Comparison of ENCODE assay signal across 27 cellular contexts in the genomic region with DNA sequence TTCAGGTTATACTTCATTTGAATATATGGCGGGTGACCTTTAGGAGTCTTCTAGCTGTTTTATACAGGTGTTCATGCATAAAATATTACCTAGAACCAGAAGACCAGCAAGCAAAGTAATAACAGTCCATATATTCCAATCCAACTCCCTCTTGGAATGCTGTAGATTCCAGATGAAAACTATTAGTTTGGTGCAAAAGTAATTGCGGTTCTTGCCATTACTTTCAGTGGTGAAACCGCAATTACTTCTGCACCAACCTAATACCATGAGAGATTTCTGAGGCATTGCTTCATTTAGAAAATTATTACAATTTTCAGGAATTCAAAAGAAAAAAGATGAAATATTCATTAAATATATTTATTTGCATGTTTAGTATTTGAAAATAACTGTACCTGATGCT.
"Had no signal": no experiment of that assay in that cellular context is flagged by ENCODE, and none has a peak within 500 bp of the region (broad histone marks: within the 10 kb centered on the region; RNA-seq: fewer than 3 reads in every experiment).

No MANE protein-coding gene starts in this region.

- FAIRE-seq: colon, endometrium, endothelial cell of umbilical vein, frontal cortex had no signal

- ATAC-seq: effector memory CD8-positive, alpha-beta T cell; esophagus mucosa; foreskin keratinocyte; gastrocnemius medialis; gastroesophageal sphincter; heart left ventricle; heart right ventricle had no signal

- H3K4me3 ChIP-seq: colonic mucosa, coronary artery, dorsolateral prefrontal cortex, esophagus muscularis mucosa, esophagus squamous epithelium, gastrocnemius medialis, gastroesophageal sphincter, heart left ventricle, heart right ventricle had no signal

- DNase-seq: colonic mucosa; cortex of kidney; dermis blood vessel endothelial cell; dorsolateral prefrontal cortex; effector CD4-positive, alpha-beta T cell; effector CD8-positive, alpha-beta T cell; effector memory CD4-positive, alpha-beta T cell; effector memory CD8-positive, alpha-beta T cell; endodermal cell; esophagus squamous epithelium; foreskin fibroblast; foreskin keratinocyte; foreskin melanocyte; gastrocnemius medialis; glutamatergic neuron; head of caudate nucleus; heart left ventricle; heart right ventricle had no signal

- H3K4me1 ChIP-seq: colonic mucosa, esophagus muscularis mucosa, esophagus squamous epithelium, foreskin keratinocyte, gastrocnemius medialis, gastroesophageal sphincter, heart left ventricle, heart right ventricle had no signal

- H3K27ac ChIP-seq: coronary artery, dorsolateral prefrontal cortex, epithelial cell of prostate, esophagus muscularis mucosa, esophagus squamous epithelium, foreskin keratinocyte, gastrocnemius medialis, gastroesophageal sphincter, heart left ventricle, heart right ventricle had no signal

- H3K9me3 ChIP-seq: colonic mucosa, esophagus muscularis mucosa, esophagus squamous epithelium, gastrocnemius medialis, gastroesophageal sphincter, heart left ventricle, heart right ventricle had no signal

- H3K27me3 ChIP-seq: colonic mucosa, dorsolateral prefrontal cortex, esophagus muscularis mucosa, esophagus squamous epithelium, foreskin keratinocyte, gastrocnemius medialis, gastroesophageal sphincter, heart left ventricle, heart right ventricle had no signal

- H3K36me3 ChIP-seq: colonic mucosa, esophagus muscularis mucosa, esophagus squamous epithelium, gastrocnemius medialis, gastroesophageal sphincter, heart left ventricle, heart right ventricle had no signal
